ENCODE assay signal across 10 cellular contexts in the genomic region with DNA sequence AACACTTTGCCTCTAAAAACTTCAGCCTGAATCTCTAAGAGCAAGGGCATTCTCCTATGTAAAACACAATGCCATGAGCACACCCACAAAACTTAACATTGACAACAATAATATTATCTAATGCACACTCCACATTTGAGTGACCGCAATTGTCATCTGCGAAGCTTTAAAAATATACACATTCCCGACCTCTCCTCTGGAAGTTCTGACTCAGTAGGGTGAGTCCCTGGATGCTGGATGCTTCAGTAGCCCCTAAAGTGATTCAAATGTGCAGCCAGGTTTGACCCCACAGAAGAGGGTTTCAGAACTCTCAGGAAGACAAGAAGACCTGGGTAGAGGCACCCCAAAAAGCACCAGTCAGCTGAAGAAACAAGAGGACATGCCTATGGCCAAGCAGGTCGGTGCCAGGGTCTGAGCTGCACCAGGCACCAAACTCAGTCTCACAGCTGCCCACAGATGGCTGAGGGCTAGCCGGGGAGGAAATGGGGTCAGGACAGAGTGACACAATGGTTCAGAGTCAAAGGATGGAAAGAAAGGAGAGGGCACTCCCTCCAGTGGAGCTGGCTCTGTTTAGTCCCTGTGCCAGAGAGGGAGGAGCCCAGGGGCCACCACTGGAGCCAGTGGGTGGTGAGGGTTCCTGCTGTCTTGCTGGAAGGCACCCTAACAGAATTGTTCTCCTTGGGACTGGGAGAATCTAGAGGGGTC. TPM values are rescaled to one million over a fixed set of nuclear protein-coding genes. Genes with fewer than 3 reads are reported as not detected.
DNase-seq lines count a peak whose midpoint lies in the region; ATAC-seq and TF ChIP-seq lines count a peak whose summit lies in the region.
"Had no signal": no experiment of that assay in that cellular context is flagged by ENCODE, and none has a peak within 500 bp of the region (broad histone marks: within the 10 kb centered on the region; RNA-seq: fewer than 3 reads in every experiment).

No MANE protein-coding gene starts in this region.

- no peaks in the 10 kb centered on the region for H3K9me2 ChIP-seq in SK-N-SH

- no peaks in the 10 kb centered on the region for H3K79me2 ChIP-seq in SK-N-SH (ENCODE audit: insufficient read depth)

- H3K27ac ChIP-seq in SK-N-SH (ENCODE audit: low read depth in 2 of 2, low read length in 1 of 2) (no peak overlapping the region), esophagus (ENCODE audit: low read depth in 2 of 2, low read length in 1 of 2) (peak overlapping the region; percentile 44 to 70), temporal lobe (ENCODE audit: low read depth, low read length) (peak overlapping the region; percentile 97)
- H3K27ac ChIP-seq: epithelial cell of prostate had no signal

- POLR2A ChIA-PET in SK-N-SH (lab: Yijun Ruan, JAX): interaction anchor here (0.6 kb wide), 1 partner anchor 14 kb away, joined by 3 read pairs; no protein-coding TSS in a partner anchor

- WGBS in SK-N-SH (ENCODE audit: low lambda C conversion rate): 83% methylated on average over 5 of the region's 5 CpGs
- 65 to 66% methylated on average over 5 of the region's 5 CpGs for WGBS in esophagus, 2 donors

- ATAC-seq in SK-N-SH treated with all-trans-retinoic acid at 6 μM for 48 hours: no peak; the same call in 2 of the 3 replicates

- no peaks in the 10 kb centered on the region for H3K9me3 ChIP-seq in SK-N-SH
- H3K9me3 ChIP-seq in esophagus (ENCODE audit: control insufficient read depth in 2 of 2, insufficient read depth in 1 of 2, low read depth in 1 of 2, low read length in 1 of 2): no peaks in the 10 kb centered on the region

- no peaks in the 10 kb centered on the region for H3F3A ChIP-seq in SK-N-SH (replicated peaks; ENCODE audit: insufficient read depth)

- H3K4me1 ChIP-seq in SK-N-SH (ENCODE audit: control insufficient read depth in 1 of 2, insufficient read depth in 2 of 2, low read depth in 1 of 2, low read length in 1 of 2) (peaks cover 0 to 19% of the 10 kb centered on the region in 2 experiments; a peak in 3 of 4 replicates), esophagus (ENCODE audit: control insufficient read depth in 2 of 2, insufficient read depth in 2 of 2, low read length in 1 of 2) (peaks cover 21 to 30% of the 10 kb centered on the region in 2 donors)

- CTCF ChIA-PET in SK-N-SH (lab: Yijun Ruan, JAX): interaction anchor here (1.1 to 2.5 kb wide), 4 partner anchors 14 to 26 kb away, joined by 3 to 18 read pairs (median 8); a partner anchor contains a TSS

- H3K36me3 ChIP-seq in SK-N-SH (replicated peaks in 1 of 2; ENCODE audit: control insufficient read depth in 1 of 2, insufficient read depth in 2 of 2, low read length in 1 of 2): no peaks in the 10 kb centered on the region
- H3K36me3 ChIP-seq in esophagus (ENCODE audit: control insufficient read depth in 2 of 2, insufficient read depth in 2 of 2, low read length in 1 of 2): no peaks in the 10 kb centered on the region

- no peak for TF ChIP-seq RAD21 in SK-N-SH (IDR thresholded peaks at IDR 0.05; ENCODE audit: low read length)

- H3K4me3 ChIP-seq in SK-N-SH (ENCODE audit: low read depth in 2 of 2, low read length in 1 of 2): no peak overlapping the region
- no peak overlapping the region for H3K4me3 ChIP-seq in esophagus (ENCODE audit: low read depth in 1 of 2, low read length in 2 of 2)

- no peak for DNase-seq in SK-N-SH
- DNase-seq in middle frontal gyrus (ENCODE audit: extremely low spot score, low spot score): peak; percentile 41
- no peak for DNase-seq in SKM-1 (lab: John Stamatoyannopoulos, UW; ENCODE audit: unreplicated experiment)
- no peak for DNase-seq in NCI-H1417 (lab: John Stamatoyannopoulos, UW)
- DNase-seq in NCI-H446 (lab: John Stamatoyannopoulos, UW): no peak
- DNase-seq: activated naive CD4-positive, alpha-beta T cell treated with Interleukin-2 at 50 U/mL for 16 hours had no signal

- no peak for TF ChIP-seq CTCF in SK-N-SH (IDR thresholded peaks at IDR 0.05)

- 0 out of 2 replicates have a peak, but pooled peaks cover 2% of the 10 kb centered on the region for H4K20me1 ChIP-seq in SK-N-SH (ENCODE audit: insufficient read depth)

- H2AFZ ChIP-seq in SK-N-SH (ENCODE audit: low read depth): no peak overlapping the region

- H3K27me3 ChIP-seq in SK-N-SH (ENCODE audit: insufficient read depth) (no peaks in the 10 kb centered on the region), esophagus (ENCODE audit: control insufficient read depth in 1 of 2, insufficient read depth in 2 of 2, low read length in 2 of 2) (no peaks in the 10 kb centered on the region)

- no peak overlapping the region for H3K9ac ChIP-seq in SK-N-SH

- H3K4me2 ChIP-seq in SK-N-SH: 0 out of 2 replicates have a peak overlapping the region, but pooled peaks have one; percentile 11

- TF ChIP-seq EP300 in SK-N-SH (IDR thresholded peaks at IDR 0.05; ENCODE audit: borderline replicate concordance in 1 of 2, low read depth in 1 of 2, low read length in 1 of 2): no peak

TF ChIP-seq in SK-N-SH, 30 proteins besides CTCF, POLR2A, EP300 and RAD21 (continues in another document):
- TF ChIP-seq MEF2A (IDR thresholded peaks at IDR 0.05; ENCODE audit: borderline replicate concordance, low read depth): no peak
- TF ChIP-seq SMC3 (IDR thresholded peaks at IDR 0.05; ENCODE audit: low read depth, low read length): no peak
- no peak for TF ChIP-seq JUND (IDR thresholded peaks at IDR 0.05)
- TF ChIP-seq, protein P1, sequence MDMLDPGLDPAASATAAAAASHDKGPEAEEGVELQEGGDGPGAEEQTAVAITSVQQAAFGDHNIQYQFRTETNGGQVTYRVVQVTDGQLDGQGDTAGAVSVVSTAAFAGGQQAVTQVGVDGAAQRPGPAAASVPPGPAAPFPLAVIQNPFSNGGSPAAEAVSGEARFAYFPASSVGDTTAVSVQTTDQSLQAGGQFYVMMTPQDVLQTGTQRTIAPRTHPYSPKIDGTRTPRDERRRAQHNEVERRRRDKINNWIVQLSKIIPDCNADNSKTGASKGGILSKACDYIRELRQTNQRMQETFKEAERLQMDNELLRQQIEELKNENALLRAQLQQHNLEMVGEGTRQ (IDR thresholded peaks at IDR 0.05; ENCODE audit: borderline replicate concordance, low read depth, low read length): no peak
- TF ChIP-seq GABPA (IDR thresholded peaks at IDR 0.05; ENCODE audit: low read depth): no peak
- no peak for TF ChIP-seq RXRA (IDR thresholded peaks at IDR 0.05; ENCODE audit: borderline replicate concordance, low read depth)
- no peak for TF ChIP-seq NFIC (IDR thresholded peaks at IDR 0.05; ENCODE audit: borderline replicate concordance)
- TF ChIP-seq TEAD4 (IDR thresholded peaks at IDR 0.05; ENCODE audit: borderline replicate concordance, insufficient read depth): no peak
- TF ChIP-seq, protein P2, sequence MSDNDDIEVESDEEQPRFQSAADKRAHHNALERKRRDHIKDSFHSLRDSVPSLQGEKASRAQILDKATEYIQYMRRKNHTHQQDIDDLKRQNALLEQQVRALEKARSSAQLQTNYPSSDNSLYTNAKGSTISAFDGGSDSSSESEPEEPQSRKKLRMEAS (IDR thresholded peaks at IDR 0.05; ENCODE audit: low read depth): no peak

TF ChIP-seq in SK-N-SH treated with all-trans-retinoic acid at 6 μM for 48 hours, 23 proteins besides CTCF, POLR2A, EP300 and RAD21 (continues in another document):
- no peak for TF ChIP-seq CSDC2 (CRISPR knock-in tag; IDR thresholded peaks at IDR 0.05)
- no peak for TF ChIP-seq ZC3H10 (CRISPR knock-in tag; IDR thresholded peaks at IDR 0.05)
- no peak for TF ChIP-seq RARB (CRISPR knock-in tag; IDR thresholded peaks at IDR 0.05)
- TF ChIP-seq ARNTL (CRISPR knock-in tag; IDR thresholded peaks at IDR 0.05; ENCODE audit: borderline replicate concordance, low read depth): no peak
- no peak for TF ChIP-seq SNAI2 (CRISPR knock-in tag; IDR thresholded peaks at IDR 0.05)
- TF ChIP-seq, protein P3, sequence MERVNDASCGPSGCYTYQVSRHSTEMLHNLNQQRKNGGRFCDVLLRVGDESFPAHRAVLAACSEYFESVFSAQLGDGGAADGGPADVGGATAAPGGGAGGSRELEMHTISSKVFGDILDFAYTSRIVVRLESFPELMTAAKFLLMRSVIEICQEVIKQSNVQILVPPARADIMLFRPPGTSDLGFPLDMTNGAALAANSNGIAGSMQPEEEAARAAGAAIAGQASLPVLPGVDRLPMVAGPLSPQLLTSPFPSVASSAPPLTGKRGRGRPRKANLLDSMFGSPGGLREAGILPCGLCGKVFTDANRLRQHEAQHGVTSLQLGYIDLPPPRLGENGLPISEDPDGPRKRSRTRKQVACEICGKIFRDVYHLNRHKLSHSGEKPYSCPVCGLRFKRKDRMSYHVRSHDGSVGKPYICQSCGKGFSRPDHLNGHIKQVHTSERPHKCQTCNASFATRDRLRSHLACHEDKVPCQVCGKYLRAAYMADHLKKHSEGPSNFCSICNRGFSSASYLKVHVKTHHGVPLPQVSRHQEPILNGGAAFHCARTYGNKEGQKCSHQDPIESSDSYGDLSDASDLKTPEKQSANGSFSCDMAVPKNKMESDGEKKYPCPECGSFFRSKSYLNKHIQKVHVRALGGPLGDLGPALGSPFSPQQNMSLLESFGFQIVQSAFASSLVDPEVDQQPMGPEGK (CRISPR knock-in tag; IDR thresholded peaks at IDR 0.05; ENCODE audit: borderline replicate concordance): no peak
- no peak for TF ChIP-seq PPARA (CRISPR knock-in tag; IDR thresholded peaks at IDR 0.05; ENCODE audit: borderline replicate concordance)
- no peak for TF ChIP-seq TOX (CRISPR knock-in tag; IDR thresholded peaks at IDR 0.05; ENCODE audit: borderline replicate concordance)
- TF ChIP-seq ZNF70 (CRISPR knock-in tag; IDR thresholded peaks at IDR 0.05): no peak

RNA-seq across cellular contexts. Expression of a gene that starts 17.4 kb away (rescaled TPM):
- polyA plus RNA-seq in SK-N-SH (2012; rRNA removed) (6.5 and 6.6 TPM in 2 replicates), esophagus (10 to 100 TPM in 1 of 2 donors, 1 to 10 TPM in 1; 7.8 to 14.2 TPM)
- 2.4 and 3.6 TPM in 2 replicates for polyA plus RNA-seq in SK-N-SH (2012; cell fraction: cytosol; rRNA removed)
- 10.2 and 11.2 TPM in 2 replicates for polyA plus RNA-seq in SK-N-SH (2012; cell fraction: nucleus; rRNA removed)
- 33.2 TPM for total RNA-seq in temporal lobe

RNA-seq across cellular contexts. Expression of a gene that starts 39.0 kb away (rescaled TPM):
- polyA plus RNA-seq in SK-N-SH (2012; rRNA removed) (6.2 and 9.2 TPM in 2 replicates), esophagus (10 to 100 TPM in 1 of 2 donors, 1 to 10 TPM in 1; 4.0 to 14.0 TPM)
- 3.4 and 3.7 TPM in 2 replicates for polyA plus RNA-seq in SK-N-SH (2012; cell fraction: cytosol; rRNA removed)
- polyA plus RNA-seq in SK-N-SH (2012; cell fraction: nucleus; rRNA removed): 21.0 and 47.4 TPM in 2 replicates
- 46.0 TPM for total RNA-seq in temporal lobe

Comparison
In these comparisons a context has a peak if more than half of its experiments do, and no peak if none do; other contexts are left out.
1. H3K27ac ChIP-seq: peak in esophagus (2 of 2) and temporal lobe (single experiment); none in SK-N-SH (0 of 2).